ENCODE assay signal across 1 cellular context in the genomic region with DNA sequence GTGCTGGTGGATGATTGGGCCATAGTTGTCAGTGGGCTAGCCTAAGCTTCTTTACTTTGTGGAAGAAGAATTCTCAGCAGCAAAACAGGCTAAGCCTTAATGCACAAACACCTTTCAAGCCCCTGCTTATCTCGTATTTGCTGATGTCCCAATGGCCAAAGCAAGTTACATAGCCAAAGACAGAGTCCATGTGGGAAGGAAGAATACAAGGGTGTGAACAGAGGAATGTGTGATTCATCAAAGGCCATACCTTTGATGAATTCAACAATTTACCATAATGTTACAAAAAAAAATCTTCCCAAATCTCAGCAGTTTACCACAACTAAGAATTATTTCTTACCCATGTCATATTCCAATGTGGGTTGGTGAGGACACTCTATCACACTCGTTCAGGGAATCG.
TF ChIP-seq lines count a peak whose summit lies in the region.

No MANE protein-coding gene starts in this region.

TF ChIP-seq in HepG2, 621 proteins besides CTCF, POLR2A, EP300 and RAD21:
- TF ChIP-seq THYN1 (CRISPR knock-in tag; IDR thresholded peaks at IDR 0.05; ENCODE audit: borderline replicate concordance, low read depth), result no peak
- TF ChIP-seq ATRX (CRISPR knock-in tag; IDR thresholded peaks at IDR 0.05; ENCODE audit: borderline replicate concordance), result no peak
- no peak for TF ChIP-seq YEATS4 (CRISPR knock-in tag; IDR thresholded peaks at IDR 0.05; ENCODE audit: borderline replicate concordance)
- 0 out of 2 replicates have a peak, but pooled peaks have one; percentile 6 for TF ChIP-seq FOSL2 (CRISPR knock-in tag; IDR thresholded peaks at IDR 0.05)
- TF ChIP-seq NFKBIZ (CRISPR knock-in tag; IDR thresholded peaks at IDR 0.05), result no peak
